Comparison of ENCODE assay signal across 8 cellular contexts in the genomic region with DNA sequence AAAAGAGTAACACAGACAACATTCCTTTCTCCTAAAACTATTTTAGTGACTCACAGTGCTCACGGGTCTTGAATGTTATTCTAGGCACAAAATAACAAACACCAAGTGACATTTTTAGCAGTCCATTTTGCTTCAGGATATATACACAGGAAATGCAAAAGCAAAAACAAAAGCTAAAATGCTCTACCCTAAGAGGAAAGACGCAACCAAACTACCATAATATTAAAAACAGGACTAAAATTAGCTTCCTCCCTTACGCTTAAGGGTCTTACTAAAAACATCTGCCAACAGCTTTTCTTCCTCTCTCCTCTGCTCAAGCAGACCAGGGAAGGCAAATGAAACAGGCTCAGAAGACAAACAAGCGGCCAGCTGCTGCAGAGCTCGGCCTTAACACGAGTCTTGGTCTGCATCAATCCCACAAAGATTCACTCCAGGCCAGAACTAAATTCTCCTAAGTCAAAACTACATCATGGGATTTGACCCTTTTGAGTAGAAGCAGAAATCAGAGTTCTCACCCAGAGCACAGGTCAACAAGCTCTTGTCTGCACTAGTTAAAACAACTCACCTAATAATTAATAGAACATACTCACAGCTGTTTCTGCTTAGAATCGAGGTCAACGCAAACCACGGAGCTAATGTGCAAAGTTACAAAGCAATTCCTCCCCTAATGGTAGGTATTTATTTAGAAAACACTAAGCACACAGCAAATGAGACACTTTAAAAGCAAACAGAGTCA.
DNase-seq lines count a peak whose midpoint lies in the region; TF ChIP-seq lines count a peak whose summit lies in the region.

No MANE protein-coding gene starts in this region.

- no peaks in the 10 kb centered on the region for H3K27me3 ChIP-seq in vagina

- H3K4me3 ChIP-seq in AG04449 (ENCODE audit: low read depth, low read length): peak overlapping the region; percentile 0; the same call in 1 of the 2 replicates
- peak overlapping the region in 1 of 2 donors; percentile 2 for H3K4me3 ChIP-seq in vagina

- H3K36me3 Mint-ChIP-seq in chondrocyte (ENCODE audit: low read depth): no peaks in the 10 kb centered on the region

- POLR2A ChIA-PET in AG04449 (lab: Yijun Ruan, JAX): interaction anchor here (0.9 to 3.3 kb wide), 7 partner anchors 9 to 54 kb away, joined by 4 to 17 read pairs (median 5); no protein-coding TSS in a partner anchor

- peaks cover 98% of the 10 kb centered on the region for H3K4me1 ChIP-seq in vagina

- peak overlapping the region; percentile 96 for H3K27ac ChIP-seq in vagina

- intact Hi-C loops in vagina (cut with DNase I): no loop called here

- CTCF ChIA-PET in AG04449 (lab: Yijun Ruan, JAX): interaction anchor here (0.9 to 2.0 kb wide), 13 partner anchors 9 to 87 kb away, joined by 3 to 9 read pairs (median 4); a partner anchor contains a TSS

- H3K9me3 ChIP-seq in vagina: no peaks in the 10 kb centered on the region

- H3K9me3 Mint-ChIP-seq in chondrocyte (ENCODE audit: low read depth): no peaks in the 10 kb centered on the region

- no peak for DNase-seq in AG04449 (ENCODE audit: low read depth, low spot score)
- peak; percentile 44 for DNase-seq in NCI-H524 treated with DMSO at 0.1 percent for 48 hours (lab: John Stamatoyannopoulos, UW)
- no peak for DNase-seq in chondrocyte (ENCODE audit: low spot score)
- peak; percentile 73 to 87 for DNase-seq in lung microvascular endothelial cell (ENCODE audit: low read depth in 2 of 2)
- peak in 1 of 2 donors; percentile 34 for DNase-seq in vagina (ENCODE audit: extremely low spot score in 2 of 2)
- DNase-seq in stimulated activated naive CD4-positive, alpha-beta T cell (lab: John Stamatoyannopoulos, UW): no peak
- DNase-seq in NCI-H226: no peak

- peaks cover 100% of the 10 kb centered on the region for H3K4me1 Mint-ChIP-seq in chondrocyte (ENCODE audit: low read depth)

- H3K36me3 ChIP-seq in vagina: no peaks in the 10 kb centered on the region

- no peaks in the 10 kb centered on the region for H3K27me3 Mint-ChIP-seq in chondrocyte (ENCODE audit: low read depth)

- TF ChIP-seq CTCF in AG04449 (IDR thresholded peaks at IDR 0.05; ENCODE audit: insufficient read depth, low read length, missing control alignments) (no peak), chondrocyte (IDR thresholded peaks at IDR 0.05) (peak; percentile 65), vagina (IDR thresholded peaks at IDR 0.05) (no peak)

- TF ChIP-seq POLR2A in GM18526 (IDR thresholded peaks at IDR 0.05; ENCODE audit: extremely low read depth, insufficient read length): peak; percentile 25
- no peak for TF ChIP-seq POLR2A in vagina (IDR thresholded peaks at IDR 0.05)

- peak overlapping the region; percentile 96 for H3K27ac Mint-ChIP-seq in chondrocyte (ENCODE audit: unreplicated experiment)

- peak overlapping the region; percentile 56 for H3K4me3 Mint-ChIP-seq in chondrocyte (ENCODE audit: unreplicated experiment)

Comparison
In these comparisons a context has a peak if more than half of its experiments do, and no peak if none do; other contexts are left out.
1. DNase-seq: peak in NCI-H524 treated with DMSO at 0.1 percent for 48 hours (single experiment) and lung microvascular endothelial cell (2 of 2); none in AG04449 (single experiment), chondrocyte (single experiment), stimulated activated naive CD4-positive, alpha-beta T cell (0 of 6) and NCI-H226 (single experiment).